ENCODE assay signal across 8 cellular contexts in genomic region chr15:43105778-43106485, GRCh38. TPM values are rescaled to one million over a fixed set of nuclear protein-coding genes. Genes with fewer than 3 reads are reported as not detected.
A peak's percentile ranks its signal among the peaks of the same experiment; 100 is the strongest.
DNase-seq lines count a peak whose midpoint lies in the region; ATAC-seq and TF ChIP-seq lines count a peak whose summit lies in the region.

TSS of gene UBR1 (minus strand) at chr15:43106038. CDS start at chr15:43106022, 16 bp downstream.

- DNase-seq in NCI-H1930 (lab: John Stamatoyannopoulos, UW) (peak; percentile 67), anterior cingulate cortex (lab: John Stamatoyannopoulos, UW) (peak; percentile 53 to 94 (median 83)), right atrium auricular region (ENCODE audit: low spot score) (peak; percentile 93), psoas muscle (peak; percentile 92 to 95)
- peak; percentile 90 for DNase-seq in T-helper 2 cell treated with Interferon-gamma antibody and Interleukin-4, amounts not matched to agents 5 μg/mL and 100 μg/mL, for 36 hours (ENCODE audit: low spot score)

- WGBS in psoas muscle, 3 donors: 0% methylated on average over 33 of the region's 33 CpGs
- under 1% methylated on average over 33 of the region's 33 CpGs for WGBS in urinary bladder

- intact Hi-C loops in psoas muscle (cut with DNase I): loop anchor here in 1 of 2 donors (5.0 to 10.0 kb wide), 2 partner anchors 76 to 219 kb away; no protein-coding TSS in a partner anchor

- ATAC-seq in HG02938 (IDR thresholded peaks at IDR 0.05; ENCODE audit: unreplicated experiment): peak; percentile 74
- peak; percentile 91 to 94 (median 92) for ATAC-seq in psoas muscle

- H3K9me3 Mint-ChIP-seq in T-helper 2 cell treated with Interferon-gamma antibody and Interleukin-4, amounts not matched to agents 5 μg/mL and 100 μg/mL, for 36 hours: no peaks in the 10 kb centered on the region

- peaks cover 40% of the 10 kb centered on the region for H3K4me1 Mint-ChIP-seq in T-helper 2 cell treated with Interferon-gamma antibody and Interleukin-4, amounts not matched to agents 5 μg/mL and 100 μg/mL, for 36 hours (ENCODE audit: low read depth)

- H3K4me3 ChIP-seq in right atrium auricular region (peak within 1 kb of the TSS; percentile 75 to 83), psoas muscle (peak within 1 kb of the TSS; percentile 93), urinary bladder (ENCODE audit: low read depth, low read length) (peak within 1 kb of the TSS; percentile 91)

- TF ChIP-seq POLR2A in GM15510 (IDR thresholded peaks at IDR 0.05; ENCODE audit: borderline replicate concordance, extremely low read depth, insufficient read length): peak; percentile 67

- H3K9me3 ChIP-seq in right atrium auricular region: no peaks in the 10 kb centered on the region
- H3K9me3 ChIP-seq in psoas muscle: no peaks in the 10 kb centered on the region

- H3K27ac Mint-ChIP-seq in T-helper 2 cell treated with Interferon-gamma antibody and Interleukin-4, amounts not matched to agents 5 μg/mL and 100 μg/mL, for 36 hours: peak within 1 kb of the TSS; percentile 96

- H3K36me3 ChIP-seq in right atrium auricular region (peaks cover 1% of the 10 kb centered on the region), psoas muscle (ENCODE audit: insufficient read depth in 1 of 2, low read depth in 1 of 2) (peaks cover 0 to 2% of the 10 kb centered on the region in 2 donors), urinary bladder (ENCODE audit: insufficient read depth) (no peaks in the 10 kb centered on the region)

- peak within 1 kb of the TSS; percentile 93 for H3K4me3 Mint-ChIP-seq in T-helper 2 cell treated with Interferon-gamma antibody and Interleukin-4, amounts not matched to agents 5 μg/mL and 100 μg/mL, for 36 hours

- H3K27me3 ChIP-seq in right atrium auricular region: no peaks in the 10 kb centered on the region
- no peaks in the 10 kb centered on the region for H3K27me3 ChIP-seq in psoas muscle (ENCODE audit: insufficient read depth in 3 of 3, low read length in 2 of 3)

- H3K36me3 Mint-ChIP-seq in T-helper 2 cell treated with Interferon-gamma antibody and Interleukin-4, amounts not matched to agents 5 μg/mL and 100 μg/mL, for 36 hours (ENCODE audit: low read depth): peaks cover 32% of the 10 kb centered on the region

- no peak for TF ChIP-seq CTCF in right atrium auricular region (IDR thresholded peaks at IDR 0.05)
- TF ChIP-seq CTCF in psoas muscle (IDR thresholded peaks at IDR 0.05): no peak

- H3K4me1 ChIP-seq in right atrium auricular region (peaks cover 0 to 22% of the 10 kb centered on the region in 2 donors), psoas muscle (peaks cover 37% of the 10 kb centered on the region), urinary bladder (ENCODE audit: insufficient read depth) (no peaks in the 10 kb centered on the region)

- H3K27ac ChIP-seq in right atrium auricular region (peak within 1 kb of the TSS; percentile 88 to 93), psoas muscle (peak within 1 kb of the TSS; percentile 94), urinary bladder (ENCODE audit: low read depth) (peak within 1 kb of the TSS; percentile 78)

- no peaks in the 10 kb centered on the region for H3K27me3 Mint-ChIP-seq in T-helper 2 cell treated with Interferon-gamma antibody and Interleukin-4, amounts not matched to agents 5 μg/mL and 100 μg/mL, for 36 hours (ENCODE audit: low read depth)

RNA-seq across cellular contexts. Expression of gene UBR1, which starts in this region (rescaled TPM):
- 10 to 100 TPM; 20.0 to 21.0 TPM for total RNA-seq in right atrium auricular region
- total RNA-seq in psoas muscle: 10 to 100 TPM; 20.4 to 25.1 (median 22.9) TPM
- polyA plus RNA-seq in psoas muscle: 10 to 100 TPM in 1 of 3 donors, 1 to 10 TPM in 2; 4.8 to 16.2 (median 5.4) TPM
- 80.7 TPM for total RNA-seq in urinary bladder
- polyA plus RNA-seq in urinary bladder: 13.3 TPM

Comparison
In these comparisons a context has a peak if more than half of its experiments do, and no peak if none do; other contexts are left out.
1. Peak in every context shown above with its lines: DNase-seq, ATAC-seq, H3K4me3 ChIP-seq and H3K27ac ChIP-seq.